21 cellular contexts compared by ENCODE assay signal in genomic region chr3:87191641-87192040, GRCh38.
"Had no signal": no experiment of that assay in that cellular context is flagged by ENCODE, and none has a peak within 500 bp of the region (broad histone marks: within the 10 kb centered on the region; RNA-seq: fewer than 3 reads in every experiment).

No MANE protein-coding gene starts in this region.

- H3K27ac Mint-ChIP-seq: activated naive CD8-positive, alpha-beta T cell treated with anti-CD3 and anti-CD28 coated beads, Interleukin-2, amount 50 U/mL, for 24 hours; immature natural killer cell; naive thymus-derived CD4-positive, alpha-beta T cell; stimulated activated naive B cell treated with anti-CD40 and anti-IgM and Interleukin-4, amounts not matched to agents 10 μg/mL and 1 μg/mL and 100 μg/mL, for 72 hours; T-helper 17 cell; WTC11 had no signal

- H3K27ac ChIP-seq: gastrocnemius medialis, heart left ventricle, thyroid gland had no signal

- H3K4me3 Mint-ChIP-seq: activated naive CD8-positive, alpha-beta T cell treated with anti-CD3 and anti-CD28 coated beads, Interleukin-2, amount 50 U/mL, for 24 hours; immature natural killer cell; naive thymus-derived CD4-positive, alpha-beta T cell; stimulated activated naive B cell treated with anti-CD40 and anti-IgM and Interleukin-4, amounts not matched to agents 10 μg/mL and 1 μg/mL and 100 μg/mL, for 72 hours; T-helper 17 cell; WTC11 had no signal

- H3K9me3 ChIP-seq: gastrocnemius medialis, thyroid gland had no signal

- FAIRE-seq: bronchial epithelial cell, urothelium cell line had no signal

- H3K9me3 Mint-ChIP-seq: activated naive CD8-positive, alpha-beta T cell treated with anti-CD3 and anti-CD28 coated beads, Interleukin-2, amount 50 U/mL, for 24 hours had no signal

- DNase-seq: activated CD4-positive, alpha-beta T cell treated with anti-CD3 and anti-CD28 coated beads for 4 hours; activated CD8-positive, alpha-beta memory T cell treated with anti-CD3 and anti-CD28 coated beads, Interleukin-2, amount 50 U/mL, for 48 hours; activated naive CD4-positive, alpha-beta T cell treated with Interleukin-2 at 50 U/mL for 16 hours; activated naive CD8-positive, alpha-beta T cell treated with anti-CD3 and anti-CD28 coated beads, Interleukin-2, amount 50 U/mL, for 24 hours; aorta; dermis blood vessel endothelial cell; gastrocnemius medialis; heart left ventricle; immature natural killer cell; left cardiac atrium; naive thymus-derived CD4-positive, alpha-beta T cell; retina; stimulated activated CD4-positive, alpha-beta T cell treated with anti-CD3 and anti-CD28 coated beads, Interleukin-15, amount 100 ng/mL, for 24 hours; stimulated activated CD4-positive, alpha-beta T cell treated with anti-CD3 and anti-CD28 coated beads, Interleukin-4, amount 100 ng/mL, for 1 hour; stimulated activated naive B cell treated with anti-CD40 and anti-IgM and Interleukin-4, amounts not matched to agents 10 μg/mL and 1 μg/mL and 100 μg/mL, for 72 hours; T-helper 17 cell; thyroid gland had no signal

- H3K36me3 Mint-ChIP-seq: immature natural killer cell; naive thymus-derived CD4-positive, alpha-beta T cell; stimulated activated naive B cell treated with anti-CD40 and anti-IgM and Interleukin-4, amounts not matched to agents 10 μg/mL and 1 μg/mL and 100 μg/mL, for 72 hours had no signal

- H3K4me1 ChIP-seq: gastrocnemius medialis, heart left ventricle, thyroid gland had no signal

- H3K4me3 ChIP-seq: gastrocnemius medialis, heart left ventricle, lung, thyroid gland had no signal

- ATAC-seq: activated naive CD8-positive, alpha-beta T cell treated with anti-CD3 and anti-CD28 coated beads, Interleukin-2, amount 50 U/mL, for 24 hours; gastrocnemius medialis; heart left ventricle; left cardiac atrium; naive thymus-derived CD4-positive, alpha-beta T cell; stimulated activated naive B cell treated with anti-CD40 and anti-IgM and Interleukin-4, amounts not matched to agents 10 μg/mL and 1 μg/mL and 100 μg/mL, for 72 hours; T-helper 17 cell; WTC11 had no signal

- H3K4me1 Mint-ChIP-seq: activated naive CD8-positive, alpha-beta T cell treated with anti-CD3 and anti-CD28 coated beads, Interleukin-2, amount 50 U/mL, for 24 hours; immature natural killer cell; naive thymus-derived CD4-positive, alpha-beta T cell; stimulated activated naive B cell treated with anti-CD40 and anti-IgM and Interleukin-4, amounts not matched to agents 10 μg/mL and 1 μg/mL and 100 μg/mL, for 72 hours; T-helper 17 cell had no signal

- H3K36me3 ChIP-seq: gastrocnemius medialis, heart left ventricle, thyroid gland had no signal

- H3K27me3 ChIP-seq: gastrocnemius medialis, thyroid gland had no signal
